In the genomic region with DNA sequence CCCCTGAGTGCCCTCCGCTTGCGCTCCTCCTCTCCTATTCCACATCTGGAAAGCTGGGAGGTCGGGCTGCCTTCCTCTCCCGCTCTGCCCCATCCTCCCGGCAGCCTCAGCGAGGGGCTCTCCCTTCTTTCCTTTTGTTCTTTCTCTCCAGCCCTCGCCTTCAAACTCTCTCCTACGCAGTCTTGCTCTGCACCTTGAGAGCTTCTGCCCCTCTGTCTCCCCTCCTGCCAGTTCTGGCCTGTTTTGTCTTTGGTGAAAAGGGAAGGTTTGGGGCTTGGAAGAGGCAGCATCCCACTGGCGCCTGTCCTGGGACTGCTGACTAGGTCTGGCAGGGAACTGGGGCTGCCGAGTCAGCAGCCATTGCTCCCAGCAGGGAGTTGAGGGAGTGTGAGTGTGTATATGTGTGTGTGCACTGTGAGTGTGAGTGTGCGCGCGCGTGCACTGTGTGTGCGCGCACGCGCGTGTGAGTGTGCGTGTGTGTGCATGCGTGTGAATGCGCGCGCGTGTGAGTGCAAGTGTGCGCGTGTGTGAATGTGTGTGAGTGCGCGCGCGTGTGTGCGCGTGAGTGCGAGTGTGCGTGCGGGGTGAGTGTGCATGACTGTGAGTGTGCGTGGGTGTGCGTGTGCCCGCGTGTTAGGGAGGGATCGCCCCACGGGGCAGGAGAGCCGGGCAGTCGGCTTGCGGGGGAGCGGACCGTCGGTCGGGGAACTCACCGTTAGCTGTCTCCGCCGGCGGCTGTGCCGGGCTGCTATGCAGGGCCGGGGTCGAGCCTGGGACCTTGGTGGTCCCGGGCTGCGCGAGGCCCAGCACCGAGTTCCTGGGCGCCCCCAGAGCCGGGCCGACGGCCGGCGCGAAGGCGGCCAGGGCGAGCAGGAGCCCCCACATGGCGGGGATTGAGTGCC, we compare ENCODE assay signal across 8 cellular contexts. TPM values are rescaled to one million over a fixed set of nuclear protein-coding genes. Genes with fewer than 3 reads are reported as not detected.
DNase-seq lines count a peak whose midpoint lies in the region; ATAC-seq and TF ChIP-seq lines count a peak whose summit lies in the region.

No MANE protein-coding gene starts in this region.

- H3K27me3 ChIP-seq in left ventricle myocardium inferior (ENCODE audit: low read depth) = peaks cover 100% of the 10 kb centered on the region
- H3K27me3 ChIP-seq in smooth muscle cell (ENCODE audit: low read depth) = peaks cover 39% of the 10 kb centered on the region
- H3K27me3 ChIP-seq in tibial artery = peaks cover 0 to 97% of the 10 kb centered on the region in 2 donors
- H3K27me3 ChIP-seq in thyroid gland = no peaks in the 10 kb centered on the region

- H3K79me2 ChIP-seq in smooth muscle cell (ENCODE audit: low read depth) = no peaks in the 10 kb centered on the region

- TF ChIP-seq CTCF in AG10803 (conservative IDR thresholded peaks at IDR 0.05; ENCODE audit: low read length) (no peak), left ventricle myocardium inferior (IDR thresholded peaks at IDR 0.05; ENCODE audit: borderline replicate concordance) (no peak), smooth muscle cell (IDR thresholded peaks at IDR 0.05; ENCODE audit: borderline replicate concordance, insufficient read depth, poor library complexity, severe bottlenecking) (no peak), tibial artery (IDR thresholded peaks at IDR 0.05) (no peak), thyroid gland (IDR thresholded peaks at IDR 0.05) (no peak)

- DNase-seq in AG10803 (ENCODE audit: low read depth) (no peak), left ventricle myocardium inferior (no peak), smooth muscle cell (lab: John Stamatoyannopoulos, UW; ENCODE audit: unreplicated experiment) (no peak), tibial artery (no peak), thyroid gland (no peak)
- DNase-seq in T-helper 2 cell treated with Interferon-gamma antibody and Interleukin-4, amounts not matched to agents 5 μg/mL and 100 μg/mL, for 36 hours (ENCODE audit: low spot score) = no peak

- H3K36me3 ChIP-seq in left ventricle myocardium inferior (no peaks in the 10 kb centered on the region), smooth muscle cell (ENCODE audit: low read depth) (no peaks in the 10 kb centered on the region), tibial artery (no peaks in the 10 kb centered on the region), thyroid gland (no peaks in the 10 kb centered on the region)

- no peak overlapping the region for H3K27ac ChIP-seq in left ventricle myocardium inferior (replicated peaks)
- no peak overlapping the region for H3K27ac ChIP-seq in smooth muscle cell (ENCODE audit: low read depth)
- H3K27ac ChIP-seq in tibial artery = no peak overlapping the region
- no peak overlapping the region for H3K27ac ChIP-seq in thyroid gland

- peaks cover 23% of the 10 kb centered on the region for H3K4me1 ChIP-seq in left ventricle myocardium inferior
- peaks cover 13% of the 10 kb centered on the region for H3K4me1 ChIP-seq in smooth muscle cell (ENCODE audit: low read depth)
- peaks cover 0 to 20% (median 13%) of the 10 kb centered on the region in 4 donors for H3K4me1 ChIP-seq in tibial artery
- peaks cover 12 to 13% of the 10 kb centered on the region in 2 donors for H3K4me1 ChIP-seq in thyroid gland

- H3F3A ChIP-seq in smooth muscle cell (ENCODE audit: low read depth) = no peaks in the 10 kb centered on the region

- peaks cover 17% of the 10 kb centered on the region for H3K4me1 Mint-ChIP-seq in T-helper 2 cell treated with Interferon-gamma antibody and Interleukin-4, amounts not matched to agents 5 μg/mL and 100 μg/mL, for 36 hours (ENCODE audit: low read depth)

- peak overlapping the region; percentile 44 for H3K4me3 ChIP-seq in AG10803 (ENCODE audit: low read length)
- H3K4me3 ChIP-seq in left ventricle myocardium inferior = peak overlapping the region; percentile 56
- H3K4me3 ChIP-seq in smooth muscle cell = peak overlapping the region; percentile 64
- H3K4me3 ChIP-seq in tibial artery = peak overlapping the region in 1 of 2 donors; percentile 27
- peak overlapping the region in 1 of 3 donors; percentile 9 for H3K4me3 ChIP-seq in thyroid gland (replicated peaks in 1 of 3)

- no peak for TF ChIP-seq POLR2A in thyroid gland (IDR thresholded peaks at IDR 0.05)

- ATAC-seq in GM19463 (IDR thresholded peaks at IDR 0.05; ENCODE audit: unreplicated experiment) (peak; percentile 17), HG02642 (IDR thresholded peaks at IDR 0.05; ENCODE audit: poor library complexity, unreplicated experiment) (no peak)

- peaks cover 2% of the 10 kb centered on the region for H3K36me3 Mint-ChIP-seq in T-helper 2 cell treated with Interferon-gamma antibody and Interleukin-4, amounts not matched to agents 5 μg/mL and 100 μg/mL, for 36 hours (ENCODE audit: low read depth)

- no peaks in the 10 kb centered on the region for H3K9me3 Mint-ChIP-seq in T-helper 2 cell treated with Interferon-gamma antibody and Interleukin-4, amounts not matched to agents 5 μg/mL and 100 μg/mL, for 36 hours

- peak overlapping the region; percentile 74 for H2AFZ ChIP-seq in smooth muscle cell (ENCODE audit: low read depth)

- no peaks in the 10 kb centered on the region for H4K20me1 ChIP-seq in smooth muscle cell (ENCODE audit: low read depth)

- H3K9ac ChIP-seq in smooth muscle cell (ENCODE audit: low read depth) = no peak overlapping the region

- H3K4me2 ChIP-seq in smooth muscle cell = peak overlapping the region; percentile 87

- peak overlapping the region; percentile 82 for H3K4me3 Mint-ChIP-seq in T-helper 2 cell treated with Interferon-gamma antibody and Interleukin-4, amounts not matched to agents 5 μg/mL and 100 μg/mL, for 36 hours

- H3K9me3 ChIP-seq in left ventricle myocardium inferior (replicated peaks) (no peaks in the 10 kb centered on the region), smooth muscle cell (replicated peaks; ENCODE audit: low read depth) (no peaks in the 10 kb centered on the region), tibial artery (no peaks in the 10 kb centered on the region), thyroid gland (no peaks in the 10 kb centered on the region)

- H3K27me3 Mint-ChIP-seq in T-helper 2 cell treated with Interferon-gamma antibody and Interleukin-4, amounts not matched to agents 5 μg/mL and 100 μg/mL, for 36 hours (ENCODE audit: low read depth) = peaks cover 53% of the 10 kb centered on the region

- intact Hi-C loops in left ventricle myocardium inferior (cut with micrococcal nuclease) = no loop called here
- intact Hi-C loops in tibial artery (cut with DNase I; ENCODE audit: low total_unique reads) = no loop called here
- intact Hi-C loops in thyroid gland (cut with DNase I) = no loop called here

- 5% methylated on average over 36 of the region's 70 CpGs for WGBS in smooth muscle cell (ENCODE audit: low lambda C conversion rate)
- WGBS in thyroid gland, 2 donors = 8 to 19% methylated on average over 14 to 34 of the region's 70 CpGs

- H3K27ac Mint-ChIP-seq in T-helper 2 cell treated with Interferon-gamma antibody and Interleukin-4, amounts not matched to agents 5 μg/mL and 100 μg/mL, for 36 hours = peak overlapping the region; percentile 21

RNA-seq across cellular contexts. Expression of gene CPXM1, which starts 0.5 kb away (rescaled TPM):
- total RNA-seq in left ventricle myocardium inferior (0.69 TPM), smooth muscle cell (40.2 and 54.0 TPM in 2 replicates), thyroid gland (10 to 100 TPM in 3 of 4 donors, 1 to 10 TPM in 1; 1.3 to 38.5 (median 16.5) TPM)
- 74.8 and 99.3 TPM in 2 replicates for polyA plus RNA-seq in smooth muscle cell

RNA-seq across cellular contexts. Expression of gene C20orf141, which starts 14.8 kb away (rescaled TPM):
- not detected for total RNA-seq in left ventricle myocardium inferior
- total RNA-seq in smooth muscle cell = not detected in 2 replicates
- polyA plus RNA-seq in smooth muscle cell = 0.44 TPM in 1 of 2 replicates, not detected in the other
- not detected for total RNA-seq in thyroid gland

RNA-seq across cellular contexts. Expression of gene TMEM239, which starts 16.2 kb away (rescaled TPM):
- total RNA-seq in left ventricle myocardium inferior (not detected), smooth muscle cell (not detected in 2 replicates), thyroid gland (not detected)
- not detected in 2 replicates for polyA plus RNA-seq in smooth muscle cell

RNA-seq across cellular contexts. Expression of gene PCED1A, which starts 40.5 kb away (rescaled TPM):
- total RNA-seq in left ventricle myocardium inferior (9.4 TPM), smooth muscle cell (18.7 and 24.2 TPM in 2 replicates), thyroid gland (10 to 100 TPM; 38.0 to 95.9 (median 63.4) TPM)
- 43.7 and 46.7 TPM in 2 replicates for polyA plus RNA-seq in smooth muscle cell

RNA-seq across cellular contexts. Expression of gene VPS16, which starts 40.6 kb away (rescaled TPM):
- 15.7 TPM for total RNA-seq in left ventricle myocardium inferior
- total RNA-seq in smooth muscle cell = 26.3 and 30.2 TPM in 2 replicates
- polyA plus RNA-seq in smooth muscle cell = 32.4 and 36.9 TPM in 2 replicates
- total RNA-seq in thyroid gland = 10 to 100 TPM; 26.7 to 44.9 (median 43.4) TPM
